8 cellular contexts compared by ENCODE assay signal in the genomic region with DNA sequence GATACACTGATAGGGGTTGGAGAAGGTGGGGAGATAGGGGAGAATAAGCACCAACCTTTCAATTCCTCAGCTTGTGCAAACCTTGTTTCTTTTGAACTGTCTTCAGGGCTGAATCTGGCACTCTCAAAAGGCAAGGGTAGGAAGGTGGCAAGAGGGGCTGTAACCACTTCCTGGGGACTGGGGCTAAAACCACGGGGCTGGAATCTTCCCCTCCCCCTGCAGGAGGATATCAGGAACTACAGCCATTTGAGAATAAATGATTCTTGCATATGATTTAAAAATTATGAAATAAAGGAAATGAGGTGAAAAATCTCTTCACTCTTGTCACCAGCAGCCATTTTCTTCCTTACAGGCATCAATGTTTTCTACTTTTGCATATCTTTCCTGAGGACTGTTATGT. TPM values are rescaled to one million over a fixed set of nuclear protein-coding genes. Genes with fewer than 3 reads are reported as not detected.
A peak's percentile ranks its signal among the peaks of the same experiment; 100 is the strongest.
DNase-seq lines count a peak whose midpoint lies in the region; ATAC-seq, FAIRE-seq and TF ChIP-seq lines count a peak whose summit lies in the region.

No MANE protein-coding gene starts in this region.

- intact Hi-C loops in Panc1 (cut with micrococcal nuclease; ENCODE audit: unreplicated experiment) (no loop called here), endothelial cell of umbilical vein (cut with micrococcal nuclease) (loop anchor here (1.0 kb wide), 2 partner anchors 54 to 75 kb away; no protein-coding TSS in a partner anchor), prostate gland (cut with DNase I) (no loop called here)

- H3K4me1 ChIP-seq in Panc1 (ENCODE audit: control insufficient read depth, insufficient read depth, low read length) (no peaks in the 10 kb centered on the region), endothelial cell of umbilical vein (ENCODE audit: control insufficient read depth, extremely low read depth, insufficient read depth, low read length) (no peaks in the 10 kb centered on the region), prostate gland (replicated peaks) (no peaks in the 10 kb centered on the region)

- TF ChIP-seq POLR2A in endothelial cell of umbilical vein (IDR thresholded peaks at IDR 0.05; ENCODE audit: low read depth, low read length) (no peak), prostate gland (IDR thresholded peaks at IDR 0.05) (no peak)

- H2AFZ ChIP-seq in endothelial cell of umbilical vein (ENCODE audit: low read depth, low read length): no peak overlapping the region

- H3K4me3 ChIP-seq in Panc1 (ENCODE audit: low read depth in 2 of 2, low read length in 2 of 2): no peak overlapping the region
- H3K4me3 ChIP-seq in endothelial cell of umbilical vein (replicated peaks in 1 of 3; ENCODE audit: insufficient read depth in 1 of 3, low read depth in 1 of 3, low read length in 3 of 3): no peak overlapping the region
- H3K4me3 ChIP-seq in prostate gland: no peak overlapping the region

- no peak for FAIRE-seq in endothelial cell of umbilical vein (lab: Jason Lieb, UNC)

- no peaks in the 10 kb centered on the region for H3K9me1 ChIP-seq in endothelial cell of umbilical vein (replicated peaks; ENCODE audit: control insufficient read depth, extremely low read depth, insufficient read depth, low read length)

- no peak; the same call in 1 of the 2 replicates for ATAC-seq in Panc1
- no peak for ATAC-seq in omental fat pad (ENCODE audit: low FRiP score)

- H3K27me3 ChIP-seq in Panc1 (ENCODE audit: control insufficient read depth, insufficient read depth, low read length) (no peaks in the 10 kb centered on the region), endothelial cell of umbilical vein (ENCODE audit: control insufficient read depth in 2 of 2, insufficient read depth in 2 of 2, low read length in 2 of 2) (no peaks in the 10 kb centered on the region), prostate gland (replicated peaks; ENCODE audit: insufficient read depth) (no peaks in the 10 kb centered on the region)

- CTCF ChIA-PET in Panc1 (lab: Charles Lee): interaction anchor here (0.6 kb wide), 1 partner anchor 33 kb away, joined by 3 read pairs; no protein-coding TSS in a partner anchor
- CTCF ChIA-PET in endothelial cell of umbilical vein (lab: Charles Lee): interaction anchor here (1.0 to 3.2 kb wide), 8 partner anchors 9 to 167 kb away, joined by 3 to 27 read pairs (median 4); no protein-coding TSS in a partner anchor

- H3K36me3 ChIP-seq in Panc1 (ENCODE audit: control insufficient read depth, insufficient read depth, low read length) (no peaks in the 10 kb centered on the region), endothelial cell of umbilical vein (ENCODE audit: control insufficient read depth in 2 of 2, extremely low read depth in 1 of 2, insufficient read depth in 2 of 2, low read length in 2 of 2) (no peaks in the 10 kb centered on the region), prostate gland (no peaks in the 10 kb centered on the region)

- H3K27ac ChIP-seq in 22Rv1: no peak overlapping the region
- H3K27ac ChIP-seq in Panc1 (ENCODE audit: low read length): no peak overlapping the region
- no peak overlapping the region for H3K27ac ChIP-seq in endothelial cell of umbilical vein (ENCODE audit: insufficient read depth, low read depth, low read length)
- no peak overlapping the region for H3K27ac ChIP-seq in prostate gland

- 0% methylated on average over 1 of the region's 1 CpG for WGBS in prostate gland

- peak; percentile 79 for TF ChIP-seq CTCF in 22Rv1 (IDR thresholded peaks at IDR 0.05)
- TF ChIP-seq CTCF in Panc1 (IDR thresholded peaks at IDR 0.05): peak; percentile 73
- TF ChIP-seq CTCF in endothelial cell of umbilical vein (IDR thresholded peaks at IDR 0.05; ENCODE audit: extremely low read depth in 1 of 2, insufficient read depth in 1 of 2, low read depth in 1 of 2, low read length in 2 of 2): peak; percentile 49 to 56
- peak in 3 of 4 experiments; percentile 32 to 48 (median 46) for TF ChIP-seq CTCF in prostate gland (IDR thresholded peaks at IDR 0.05)
- TF ChIP-seq CTCF in omental fat pad (IDR thresholded peaks at IDR 0.05): no peak

- BruUV-seq in Panc1 (replicated peaks; lab: Mats Ljungman, UMichigan): no TSS peak
- no TSS peak for BruUV-seq in endothelial cell of umbilical vein (replicated peaks; lab: Mats Ljungman, UMichigan)

- no peak overlapping the region for H3K4me2 ChIP-seq in endothelial cell of umbilical vein (ENCODE audit: insufficient read depth, low read length)

- H4K20me1 ChIP-seq in endothelial cell of umbilical vein (replicated peaks; ENCODE audit: control insufficient read depth, extremely low read depth, insufficient read depth, low read length): no peaks in the 10 kb centered on the region

- H3K9ac ChIP-seq in endothelial cell of umbilical vein (replicated peaks; ENCODE audit: extremely low read depth, insufficient read depth, low read length): no peak overlapping the region

- H3K79me2 ChIP-seq in endothelial cell of umbilical vein (ENCODE audit: control insufficient read depth, insufficient read depth, low read length): no peaks in the 10 kb centered on the region

- POLR2A ChIA-PET in Panc1 (lab: Charles Lee) (no interaction called here), endothelial cell of umbilical vein (lab: Charles Lee) (no interaction called here)

- DNase-seq in EL (peak; percentile 45), Panc1 (ENCODE audit: low read depth, low spot score) (no peak), endothelial cell of umbilical vein (ENCODE audit: low read depth, low spot score) (peak; percentile 25), prostate gland (ENCODE audit: low spot score) (no peak), anterior cingulate cortex (lab: John Stamatoyannopoulos, UW) (no peak), omental fat pad (ENCODE audit: low spot score) (no peak)
- no peak for DNase-seq in activated effector memory CD4-positive, alpha-beta T cell treated with Interleukin-2 at 50 U/mL for 16 hours

- dilution Hi-C loops in endothelial cell of umbilical vein (cut with MboI; ENCODE audit: extremely low pct_ligation_motif_present, low sequenced_read_pairs): loop anchor here (25.0 kb wide), 1 partner anchor 92 kb away; no protein-coding TSS in a partner anchor

- in situ Hi-C loops in Panc1 (cut with HindIII; ENCODE audit: low pct_unique_long_range_greater_than_20kb, low sequenced_read_pairs): no loop called here

- no peaks in the 10 kb centered on the region for H3K9me3 ChIP-seq in Panc1 (ENCODE audit: control insufficient read depth, insufficient read depth, low read depth, low read length)
- no peaks in the 10 kb centered on the region for H3K9me3 ChIP-seq in endothelial cell of umbilical vein (replicated peaks; ENCODE audit: control insufficient read depth, insufficient read depth, low read length)
- H3K9me3 ChIP-seq in prostate gland: no peaks in the 10 kb centered on the region

TF ChIP-seq in endothelial cell of umbilical vein, 7 proteins besides CTCF, POLR2A, EP300 and RAD21:
- TF ChIP-seq GATA2 (IDR thresholded peaks at IDR 0.05; ENCODE audit: insufficient read depth, insufficient read length, low read depth, low read length): no peak
- no peak for TF ChIP-seq MYC (IDR thresholded peaks at IDR 0.05; ENCODE audit: low read depth, low read length)
- TF ChIP-seq, protein P1, sequence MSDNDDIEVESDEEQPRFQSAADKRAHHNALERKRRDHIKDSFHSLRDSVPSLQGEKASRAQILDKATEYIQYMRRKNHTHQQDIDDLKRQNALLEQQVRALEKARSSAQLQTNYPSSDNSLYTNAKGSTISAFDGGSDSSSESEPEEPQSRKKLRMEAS (IDR thresholded peaks at IDR 0.05; ENCODE audit: insufficient read depth, insufficient read length): no peak

RNA-seq across cellular contexts. Expression of a gene that starts 50.8 kb away (rescaled TPM):
- 3.8 TPM for total RNA-seq in Panc1 (2021; ENCODE audit: unreplicated experiment)
- polyA plus RNA-seq in Panc1 (2012; ENCODE audit: insufficient read length): 3.7 TPM
- total RNA-seq in endothelial cell of umbilical vein: 12.7 and 12.8 TPM in 2 replicates
- 10.3 and 13.8 TPM in 2 replicates for polyA plus RNA-seq in endothelial cell of umbilical vein
- polyA plus RNA-seq in endothelial cell of umbilical vein (2011; cell fraction: cytosol; rRNA removed): 8.9 and 11.0 TPM in 2 replicates
- 9.6 and 9.7 TPM in 2 replicates for polyA plus RNA-seq in endothelial cell of umbilical vein (2011; cell fraction: nucleus; rRNA removed)
- 12.4 and 23.6 TPM in 2 replicates for polyA plus RNA-seq in endothelial cell of umbilical vein (2012)
- 10.8 and 11.7 TPM in 2 replicates for polyA minus RNA-seq in endothelial cell of umbilical vein
- 7.1 TPM for polyA minus RNA-seq in endothelial cell of umbilical vein (2011; cell fraction: cytosol; rRNA and poly(A)+ RNA removed)
- polyA minus RNA-seq in endothelial cell of umbilical vein (2011; cell fraction: nucleus; rRNA and poly(A)+ RNA removed): 11.9 and 15.4 TPM in 2 replicates
- 10 to 100 TPM; 40.1 to 49.8 TPM for total RNA-seq in prostate gland
- 100 to 1,000 TPM in 1 of 4 donors, 10 to 100 TPM in 3; 17.1 to 210 (median 45.9) TPM for total RNA-seq in omental fat pad

Comparison
In these comparisons a context has a peak if more than half of its experiments do, and no peak if none do; other contexts are left out.
1. CTCF ChIP-seq: peak in 22Rv1 (single experiment), Panc1 (single experiment), endothelial cell of umbilical vein (2 of 2) and prostate gland (3 of 4); none in omental fat pad (0 of 3).
2. DNase-seq: peak in EL (single experiment) and endothelial cell of umbilical vein (single experiment); none in Panc1 (single experiment), prostate gland (single experiment), anterior cingulate cortex (0 of 58), omental fat pad (single experiment) and activated effector memory CD4-positive, alpha-beta T cell treated with Interleukin-2 at 50 U/mL for 16 hours (single experiment).